8 cellular contexts compared by ENCODE assay signal in genomic region chr7:32670105-32670504, GRCh38.
DNase-seq lines count a peak whose midpoint lies in the region; ATAC-seq and TF ChIP-seq lines count a peak whose summit lies in the region.

No MANE protein-coding gene starts in this region.

- peak; percentile 87 for DNase-seq in H4 (ENCODE audit: low spot score)
- DNase-seq in PC-9 = peak; percentile 70 to 87
- peak; percentile 82 for DNase-seq in epithelial cell of proximal tubule (ENCODE audit: low read depth)
- DNase-seq in progenitor cell of endocrine pancreas (ENCODE audit: low spot score, unreplicated experiment) = no peak
- no peak for DNase-seq in naive thymus-derived CD4-positive, alpha-beta T cell
- no peak for DNase-seq in NCI-H82 treated with DMSO at 0.1 percent for 48 hours (lab: John Stamatoyannopoulos, UW; ENCODE audit: unreplicated experiment)

- POLR2A ChIA-PET in PC-9 (lab: Charles Lee; ENCODE audit: unreplicated experiment) = interaction anchor here (0.7 to 0.8 kb wide), 2 partner anchors 9 to 90 kb away, joined by 6 to 14 read pairs; no protein-coding TSS in a partner anchor
- POLR2A ChIA-PET in naive thymus-derived CD4-positive, alpha-beta T cell (lab: Charles Lee) = no interaction called here

- BruUV-seq in PC-9 (replicated peaks; lab: Mats Ljungman, UMichigan) = no TSS peak

- H3K4me2 ChIP-seq in PC-9 = peak overlapping the region; percentile 71

- peaks cover 4% of the 10 kb centered on the region; the same call in 1 of the 2 replicates for H3K9me3 ChIP-seq in PC-9 (ENCODE audit: insufficient read depth, low read depth)
- H3K9me3 ChIP-seq in naive thymus-derived CD4-positive, alpha-beta T cell (ENCODE audit: control insufficient read depth in 2 of 3, low read length in 3 of 3) = no peaks in the 10 kb centered on the region

- no peaks in the 10 kb centered on the region for H3K27me3 ChIP-seq in PC-9 (ENCODE audit: insufficient read depth, low read depth)
- H3K27me3 ChIP-seq in naive thymus-derived CD4-positive, alpha-beta T cell (ENCODE audit: control insufficient read depth in 2 of 2, insufficient read depth in 2 of 2, low read length in 2 of 2) = no peaks in the 10 kb centered on the region

- H3K79me2 ChIP-seq in PC-9 (ENCODE audit: low read depth) = no peaks in the 10 kb centered on the region; the same call in 1 of the 2 replicates

- peak overlapping the region; percentile 97 for H3K27ac ChIP-seq in PC-9
- H3K27ac ChIP-seq in naive thymus-derived CD4-positive, alpha-beta T cell (ENCODE audit: low read depth, low read length) = no peak overlapping the region

- no peak for ATAC-seq in GM19452 (IDR thresholded peaks at IDR 0.05; ENCODE audit: unreplicated experiment)
- ATAC-seq in naive thymus-derived CD4-positive, alpha-beta T cell = no peak
- no peak for ATAC-seq in stimulated activated memory B cell treated with anti-CD40 and anti-IgM and Interleukin-4, amounts not matched to agents 10 μg/mL and 1 μg/mL and 100 μg/mL, for 72 hours

- peak overlapping the region; percentile 35 for H2AFZ ChIP-seq in PC-9

- peaks cover 56% of the 10 kb centered on the region for H3K4me1 ChIP-seq in PC-9 (replicated peaks; ENCODE audit: insufficient read depth)
- H3K4me1 ChIP-seq in naive thymus-derived CD4-positive, alpha-beta T cell (ENCODE audit: control insufficient read depth in 2 of 2, insufficient read depth in 2 of 2, low read length in 2 of 2) = no peaks in the 10 kb centered on the region

- no peak for TF ChIP-seq CTCF in PC-9 (conservative IDR thresholded peaks at IDR 0.05)
- no peak for TF ChIP-seq CTCF in epithelial cell of proximal tubule (conservative IDR thresholded peaks at IDR 0.05; ENCODE audit: low read depth, low read length)
- TF ChIP-seq CTCF in progenitor cell of endocrine pancreas (IDR thresholded peaks at IDR 0.05; ENCODE audit: unreplicated experiment) = no peak

- H3K4me1 Mint-ChIP-seq in progenitor cell of endocrine pancreas (ENCODE audit: low read depth) = peaks cover 8% of the 10 kb centered on the region
- H3K4me1 Mint-ChIP-seq in naive thymus-derived CD4-positive, alpha-beta T cell = no peaks in the 10 kb centered on the region
- H3K4me1 Mint-ChIP-seq in stimulated activated memory B cell treated with anti-CD40 and anti-IgM and Interleukin-4, amounts not matched to agents 10 μg/mL and 1 μg/mL and 100 μg/mL, for 72 hours = no peaks in the 10 kb centered on the region

- CTCF ChIA-PET in PC-9 (lab: Charles Lee) = no interaction called here
- CTCF ChIA-PET in naive thymus-derived CD4-positive, alpha-beta T cell (lab: Charles Lee) = no interaction called here

- H3F3A ChIP-seq in PC-9 (ENCODE audit: insufficient read depth, low read depth) = peaks cover 37% of the 10 kb centered on the region

- no peaks in the 10 kb centered on the region for H3K9me2 ChIP-seq in PC-9 (ENCODE audit: insufficient read depth)

- H3K4me3 ChIP-seq in PC-9 (peak overlapping the region; percentile 36; the same call in 1 of the 2 replicates), epithelial cell of proximal tubule (ENCODE audit: low read depth, low read length) (peak overlapping the region; percentile 32)
- H3K4me3 ChIP-seq in naive thymus-derived CD4-positive, alpha-beta T cell (ENCODE audit: low read length) = no peak overlapping the region

- H3K36me3 Mint-ChIP-seq in progenitor cell of endocrine pancreas (ENCODE audit: insufficient read depth) = peaks cover 17% of the 10 kb centered on the region
- peaks cover 0 to 16% (median 7%) of the 10 kb centered on the region in 5 donors for H3K36me3 Mint-ChIP-seq in naive thymus-derived CD4-positive, alpha-beta T cell
- peaks cover 14% of the 10 kb centered on the region for H3K36me3 Mint-ChIP-seq in stimulated activated memory B cell treated with anti-CD40 and anti-IgM and Interleukin-4, amounts not matched to agents 10 μg/mL and 1 μg/mL and 100 μg/mL, for 72 hours

- intact Hi-C loops in PC-9 (cut with micrococcal nuclease; ENCODE audit: unreplicated experiment) = no loop called here
- intact Hi-C loops in naive thymus-derived CD4-positive, alpha-beta T cell (cut with micrococcal nuclease) = no loop called here

- H4K20me1 ChIP-seq in PC-9 (ENCODE audit: insufficient read depth) = no peaks in the 10 kb centered on the region

- peak overlapping the region; percentile 14 for H3K27ac Mint-ChIP-seq in progenitor cell of endocrine pancreas
- H3K27ac Mint-ChIP-seq in naive thymus-derived CD4-positive, alpha-beta T cell = no peak overlapping the region
- H3K27ac Mint-ChIP-seq in stimulated activated memory B cell treated with anti-CD40 and anti-IgM and Interleukin-4, amounts not matched to agents 10 μg/mL and 1 μg/mL and 100 μg/mL, for 72 hours = no peak overlapping the region

- H3K9me3 Mint-ChIP-seq in progenitor cell of endocrine pancreas (ENCODE audit: low read depth) = peaks cover 12% of the 10 kb centered on the region
- peaks cover 0 to 7% (median 0%) of the 10 kb centered on the region in 11 donors for H3K9me3 Mint-ChIP-seq in naive thymus-derived CD4-positive, alpha-beta T cell
- H3K9me3 Mint-ChIP-seq in stimulated activated memory B cell treated with anti-CD40 and anti-IgM and Interleukin-4, amounts not matched to agents 10 μg/mL and 1 μg/mL and 100 μg/mL, for 72 hours = peaks cover 3% of the 10 kb centered on the region

- no peaks in the 10 kb centered on the region; the same call in 1 of the 2 replicates for H3K36me3 ChIP-seq in PC-9 (ENCODE audit: low read depth)
- H3K36me3 ChIP-seq in naive thymus-derived CD4-positive, alpha-beta T cell (ENCODE audit: control insufficient read depth in 2 of 3, insufficient read depth in 3 of 3, low read length in 3 of 3) = no peaks in the 10 kb centered on the region

- H3K27me3 Mint-ChIP-seq in progenitor cell of endocrine pancreas = no peaks in the 10 kb centered on the region
- peaks cover 0 to 13% (median 4%) of the 10 kb centered on the region in 5 donors for H3K27me3 Mint-ChIP-seq in naive thymus-derived CD4-positive, alpha-beta T cell
- no peaks in the 10 kb centered on the region for H3K27me3 Mint-ChIP-seq in stimulated activated memory B cell treated with anti-CD40 and anti-IgM and Interleukin-4, amounts not matched to agents 10 μg/mL and 1 μg/mL and 100 μg/mL, for 72 hours

- no peak overlapping the region for H3K4me3 Mint-ChIP-seq in progenitor cell of endocrine pancreas (ENCODE audit: low read depth)
- no peak overlapping the region for H3K4me3 Mint-ChIP-seq in naive thymus-derived CD4-positive, alpha-beta T cell
- H3K4me3 Mint-ChIP-seq in stimulated activated memory B cell treated with anti-CD40 and anti-IgM and Interleukin-4, amounts not matched to agents 10 μg/mL and 1 μg/mL and 100 μg/mL, for 72 hours = no peak overlapping the region

Comparison
In these comparisons a context has a peak if more than half of its experiments do, and no peak if none do; other contexts are left out.
1. DNase-seq: peak in H4 (single experiment), PC-9 (2 of 2) and epithelial cell of proximal tubule (single experiment); none in progenitor cell of endocrine pancreas (single experiment), naive thymus-derived CD4-positive, alpha-beta T cell (0 of 9) and NCI-H82 treated with DMSO at 0.1 percent for 48 hours (single experiment).